16 cellular contexts compared by ENCODE assay signal in genomic region chr4:3709846-3710441, GRCh38. TPM values are rescaled to one million over a fixed set of nuclear protein-coding genes. Genes with fewer than 3 reads are reported as not detected.
"Had no signal": no experiment of that assay in that cellular context is flagged by ENCODE, and none has a peak within 500 bp of the region (broad histone marks: within the 10 kb centered on the region; RNA-seq: fewer than 3 reads in every experiment).

No MANE protein-coding gene starts in this region.

- H3K27me3 ChIP-seq: ascending aorta, transverse colon had no signal

- H3K36me3 Mint-ChIP-seq: activated naive CD4-positive, alpha-beta T cell treated with anti-CD3 and anti-CD28 coated beads, Interleukin-2, amount 10 ng/mL, durations not matched to agents 7 days and 5 days; naive thymus-derived CD8-positive, alpha-beta T cell; stimulated activated effector memory CD8-positive, alpha-beta T cell treated with anti-CD3 and anti-CD28 coated beads, Interleukin-12 subunit alpha, Interleukin-12 subunit beta, amount 100 ng/mL, for 72 hours had no signal

- H3K4me1 Mint-ChIP-seq: activated naive CD4-positive, alpha-beta T cell treated with anti-CD3 and anti-CD28 coated beads, Interleukin-2, amount 10 ng/mL, durations not matched to agents 7 days and 5 days had no signal

- H3K4me3 Mint-ChIP-seq: activated naive CD4-positive, alpha-beta T cell treated with anti-CD3 and anti-CD28 coated beads, Interleukin-2, amount 10 ng/mL, durations not matched to agents 7 days and 5 days; naive thymus-derived CD8-positive, alpha-beta T cell; stimulated activated effector memory CD8-positive, alpha-beta T cell treated with anti-CD3 and anti-CD28 coated beads, Interleukin-12 subunit alpha, Interleukin-12 subunit beta, amount 100 ng/mL, for 72 hours had no signal

- H3K27ac ChIP-seq: psoas muscle, transverse colon had no signal

- H3K4me3 ChIP-seq: ascending aorta, dorsolateral prefrontal cortex, psoas muscle, transverse colon had no signal

- H3K9me3 ChIP-seq: ascending aorta, psoas muscle, transverse colon had no signal

- H3K36me3 ChIP-seq: ascending aorta, transverse colon had no signal

- H3K9me3 Mint-ChIP-seq: activated naive CD4-positive, alpha-beta T cell treated with anti-CD3 and anti-CD28 coated beads, Interleukin-2, amount 10 ng/mL, durations not matched to agents 7 days and 5 days; activated T-helper 2 cell treated with anti-CD3 and anti-CD28 coated beads, Interferon-gamma antibody, Interleukin-2, Interleukin-4, amounts not matched to agents 10 μg/mL and 5 μg/mL and 100 μg/mL, durations not matched to agents 14 hours and 24 hours and 36 hours; naive thymus-derived CD8-positive, alpha-beta T cell; stimulated activated effector memory CD8-positive, alpha-beta T cell treated with anti-CD3 and anti-CD28 coated beads, Interleukin-12 subunit alpha, Interleukin-12 subunit beta, amount 100 ng/mL, for 72 hours had no signal

- DNase-seq: activated CD4-positive, CD25-positive, alpha-beta regulatory T cell treated with anti-CD3 and anti-CD28 coated beads, Interleukin-2, amount 50 U/mL, for 72 hours; activated naive CD4-positive, alpha-beta T cell treated with anti-CD3 and anti-CD28 coated beads, Interleukin-2, amount 10 ng/mL, durations not matched to agents 7 days and 5 days; mammary epithelial cell; stimulated activated CD4-positive, alpha-beta T cell treated with anti-CD3 and anti-CD28 coated beads, Interleukin-12 subunit alpha, Interleukin-12 subunit beta, amount 100 ng/mL, for 4 hours; stimulated activated CD4-positive, alpha-beta T cell treated with anti-CD3 and anti-CD28 coated beads, Interleukin-2, amount 100 ng/mL, for 24 hours; transverse colon had no signal

- ATAC-seq: esophagus mucosa; naive thymus-derived CD8-positive, alpha-beta T cell; psoas muscle; SK-N-SH treated with all-trans-retinoic acid at 6 μM for 48 hours; stimulated activated effector memory CD8-positive, alpha-beta T cell treated with anti-CD3 and anti-CD28 coated beads, Interleukin-12 subunit alpha, Interleukin-12 subunit beta, amount 100 ng/mL, for 72 hours had no signal

- H3K4me1 ChIP-seq: psoas muscle, transverse colon had no signal

- H3K27ac Mint-ChIP-seq: activated naive CD4-positive, alpha-beta T cell treated with anti-CD3 and anti-CD28 coated beads, Interleukin-2, amount 10 ng/mL, durations not matched to agents 7 days and 5 days; activated T-helper 2 cell treated with anti-CD3 and anti-CD28 coated beads, Interferon-gamma antibody, Interleukin-2, Interleukin-4, amounts not matched to agents 10 μg/mL and 5 μg/mL and 100 μg/mL, durations not matched to agents 14 hours and 24 hours and 36 hours; naive thymus-derived CD8-positive, alpha-beta T cell; stimulated activated effector memory CD8-positive, alpha-beta T cell treated with anti-CD3 and anti-CD28 coated beads, Interleukin-12 subunit alpha, Interleukin-12 subunit beta, amount 100 ng/mL, for 72 hours had no signal

RNA-seq across cellular contexts. Expression of gene ADRA2C, which starts 56.2 kb away (rescaled TPM):
- total RNA-seq: activated T-helper 2 cell treated with anti-CD3 and anti-CD28 coated beads, Interferon-gamma antibody, Interleukin-2, Interleukin-4, amounts not matched to agents 10 μg/mL and 5 μg/mL and 100 μg/mL, durations not matched to agents 14 hours and 24 hours and 36 hours; mononuclear cell; naive thymus-derived CD8-positive, alpha-beta T cell; T-helper 1 cell treated with Interleukin-12 subunit alpha and Interleukin-12 subunit beta and Interleukin-4 antibody, amounts not matched to agents 30 ng/mL and 1 ng/mL, for 36 hours had no signal
- polyA plus RNA-seq: naive thymus-derived CD8-positive, alpha-beta T cell had no signal
